In genomic region chrX:40871385-40872082, GRCh38 we compare ENCODE assay signal across 9 cellular contexts.
DNase-seq lines count a peak whose midpoint lies in the region; ATAC-seq and TF ChIP-seq lines count a peak whose summit lies in the region.
"Had no signal": no experiment of that assay in that cellular context is flagged by ENCODE, and none has a peak within 500 bp of the region (broad histone marks: within the 10 kb centered on the region; RNA-seq: fewer than 3 reads in every experiment).

No MANE protein-coding gene starts in this region.

- H3K4me3 ChIP-seq in RWPE2 (ENCODE audit: severe bottlenecking): no peak overlapping the region
- H3K4me3 ChIP-seq in gastrocnemius medialis: no peak overlapping the region

- TF ChIP-seq CTCF in HFFc6 (IDR thresholded peaks at IDR 0.05): peak; percentile 26; the same call in 1 of the 2 replicates
- no peak for TF ChIP-seq CTCF in RWPE2 (IDR thresholded peaks at IDR 0.05; ENCODE audit: poor library complexity, severe bottlenecking)
- no peak for TF ChIP-seq CTCF in gastrocnemius medialis (IDR thresholded peaks at IDR 0.05 in 4 of 5, conservative IDR thresholded peaks at IDR 0.05 in 1 of 5)

- intact Hi-C loops in gastrocnemius medialis (cut with DNase I; ENCODE audit: low total_unique reads): loop anchor here (10.0 kb wide), 1 partner anchor 143 kb away; no protein-coding TSS in a partner anchor

- H3K4me1 ChIP-seq in RWPE2 (ENCODE audit: insufficient read depth, poor library complexity, severe bottlenecking) (peaks cover 9% of the 10 kb centered on the region), gastrocnemius medialis (peaks cover 8 to 12% of the 10 kb centered on the region in 2 donors)

- no peak overlapping the region for H3K27ac Mint-ChIP-seq in HFFc6
- H3K27ac Mint-ChIP-seq in natural killer cell treated with Interleukin-12 subunit alpha and Interleukin-12 subunit beta and Interleukin-15 and Interleukin-18, amount 100 ng/mL, for 72 hours: peak overlapping the region; percentile 72 to 73

- no peak overlapping the region for H3K4me3 Mint-ChIP-seq in HFFc6
- peak overlapping the region; percentile 71 for H3K4me3 Mint-ChIP-seq in natural killer cell treated with Interleukin-12 subunit alpha and Interleukin-12 subunit beta and Interleukin-15 and Interleukin-18, amount 100 ng/mL, for 72 hours

- H3K36me3 Mint-ChIP-seq in HFFc6 (ENCODE audit: low read depth): no peaks in the 10 kb centered on the region
- no peaks in the 10 kb centered on the region for H3K36me3 Mint-ChIP-seq in natural killer cell treated with Interleukin-12 subunit alpha and Interleukin-12 subunit beta and Interleukin-15 and Interleukin-18, amount 100 ng/mL, for 72 hours

- no peaks in the 10 kb centered on the region for H3K9me3 Mint-ChIP-seq in HFFc6
- no peaks in the 10 kb centered on the region for H3K9me3 Mint-ChIP-seq in natural killer cell treated with Interleukin-12 subunit alpha and Interleukin-12 subunit beta and Interleukin-15 and Interleukin-18, amount 100 ng/mL, for 72 hours

- H3K36me3 ChIP-seq in RWPE2 (ENCODE audit: low read depth) (no peaks in the 10 kb centered on the region), gastrocnemius medialis (no peaks in the 10 kb centered on the region)

- in situ Hi-C loops in KBM-7 (cut with MboI; ENCODE audit: low pct_unique_long_range_greater_than_20kb, low sequenced_read_pairs) (no loop called here), gastrocnemius medialis (cut with MboI; ENCODE audit: low sequenced_read_pairs in 4 of 4) (loop anchor here in 2 of 4 donors (10.0 kb wide), 1 partner anchor 243 kb away; no protein-coding TSS in a partner anchor)

- H3K27ac ChIP-seq in RWPE2 (ENCODE audit: poor library complexity, severe bottlenecking) (no peak overlapping the region), substantia nigra (ENCODE audit: low read depth, low read length, poor library complexity, severe bottlenecking) (no peak overlapping the region), gastrocnemius medialis (no peak overlapping the region)
- H3K27ac ChIP-seq: 22Rv1 had no signal

- H3K27me3 Mint-ChIP-seq in HFFc6 (ENCODE audit: insufficient read depth): no peaks in the 10 kb centered on the region
- H3K27me3 Mint-ChIP-seq in natural killer cell treated with Interleukin-12 subunit alpha and Interleukin-12 subunit beta and Interleukin-15 and Interleukin-18, amount 100 ng/mL, for 72 hours: peaks cover 3 to 23% of the 10 kb centered on the region in 2 donors

- H3K9me3 ChIP-seq in RWPE2 (ENCODE audit: severe bottlenecking) (no peaks in the 10 kb centered on the region), gastrocnemius medialis (no peaks in the 10 kb centered on the region)

- DNase-seq in DMS 273 (lab: John Stamatoyannopoulos, UW; ENCODE audit: unreplicated experiment) (peak; percentile 57), DMS 273 treated with DMSO at 0.1 percent for 48 hours (lab: John Stamatoyannopoulos, UW) (no peak), HFFc6 (no peak), RWPE2 (ENCODE audit: low spot score) (no peak), KBM-7 (no peak), substantia nigra (lab: John Stamatoyannopoulos, UW) (no peak), gastrocnemius medialis (no peak)
- DNase-seq in natural killer cell treated with Interleukin-12 subunit alpha and Interleukin-12 subunit beta and Interleukin-15 and Interleukin-18, amount 100 ng/mL, for 72 hours (ENCODE audit: low spot score): peak; percentile 69

- no peak for TF ChIP-seq POLR2A in gastrocnemius medialis (IDR thresholded peaks at IDR 0.05)

- H3K4me1 Mint-ChIP-seq in HFFc6 (ENCODE audit: low read depth): peaks cover 22% of the 10 kb centered on the region
- H3K4me1 Mint-ChIP-seq in natural killer cell treated with Interleukin-12 subunit alpha and Interleukin-12 subunit beta and Interleukin-15 and Interleukin-18, amount 100 ng/mL, for 72 hours (ENCODE audit: low read depth in 2 of 2): peaks cover 9 to 14% of the 10 kb centered on the region in 2 donors

- ATAC-seq in RWPE2 (ENCODE audit: low read depth) (0 out of 3 replicates have a peak, but pooled peaks have one; percentile 10), gastrocnemius medialis (no peak)
- ATAC-seq in natural killer cell treated with Interleukin-12 subunit alpha and Interleukin-12 subunit beta and Interleukin-15 and Interleukin-18, amount 100 ng/mL, for 72 hours: peak; percentile 73 to 89

- no peaks in the 10 kb centered on the region for H3K27me3 ChIP-seq in RWPE2 (ENCODE audit: insufficient read depth, poor library complexity, severe bottlenecking)
- no peaks in the 10 kb centered on the region for H3K27me3 ChIP-seq in gastrocnemius medialis

Comparison
In these comparisons a context has a peak if more than half of its experiments do, and no peak if none do; other contexts are left out.
1. DNase-seq: peak in DMS 273 (single experiment) and natural killer cell treated with Interleukin-12 subunit alpha and Interleukin-12 subunit beta and Interleukin-15 and Interleukin-18, amount 100 ng/mL, for 72 hours (single experiment); none in DMS 273 treated with DMSO at 0.1 percent for 48 hours (single experiment), HFFc6 (single experiment), RWPE2 (single experiment), KBM-7 (single experiment), substantia nigra (0 of 49) and gastrocnemius medialis (0 of 2).
2. ATAC-seq: peak in RWPE2 (single experiment) and natural killer cell treated with Interleukin-12 subunit alpha and Interleukin-12 subunit beta and Interleukin-15 and Interleukin-18, amount 100 ng/mL, for 72 hours (2 of 2); none in gastrocnemius medialis (0 of 2).